Comparison of ENCODE assay signal across 25 cellular contexts in the genomic region with DNA sequence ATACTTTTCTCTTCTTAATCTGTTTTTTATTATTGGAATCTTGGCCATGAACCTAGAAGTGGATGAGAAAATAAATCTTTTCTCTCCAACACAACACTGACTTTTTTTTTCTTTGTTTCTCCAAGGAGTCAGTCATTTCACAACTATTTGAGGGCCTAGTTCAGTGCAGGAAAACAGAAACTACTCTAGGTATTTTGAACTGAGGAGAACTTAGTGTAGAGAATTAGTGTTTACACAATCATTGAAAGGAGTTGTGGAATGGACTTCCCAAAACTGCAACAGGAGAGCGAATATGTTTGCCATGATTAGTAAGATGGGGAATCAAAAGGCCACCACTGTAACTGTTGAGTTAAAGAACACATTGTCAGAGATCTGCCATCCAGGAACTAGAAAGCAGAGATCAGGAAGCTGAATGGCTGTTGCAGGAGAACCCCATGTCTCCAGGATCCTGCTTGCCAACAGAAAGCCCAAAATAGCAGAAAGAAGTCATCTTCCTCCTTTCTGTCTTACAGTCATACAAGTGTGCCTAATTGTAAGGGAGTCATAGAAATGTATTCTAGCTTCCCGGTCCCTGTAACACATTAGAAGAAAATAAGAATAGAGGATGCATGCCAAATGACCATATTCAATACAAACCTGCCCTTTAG. TPM values are rescaled to one million over a fixed set of nuclear protein-coding genes. Genes with fewer than 3 reads are reported as not detected.
A peak's percentile ranks its signal among the peaks of the same experiment; 100 is the strongest.
DNase-seq lines count a peak whose midpoint lies in the region; ATAC-seq and TF ChIP-seq lines count a peak whose summit lies in the region.
"Had no signal": no experiment of that assay in that cellular context is flagged by ENCODE, and none has a peak within 500 bp of the region (broad histone marks: within the 10 kb centered on the region; RNA-seq: fewer than 3 reads in every experiment).

No MANE protein-coding gene starts in this region.

- H3K27me3 Mint-ChIP-seq in nephron (ENCODE audit: low read depth): peaks cover 3% of the 10 kb centered on the region

- ATAC-seq in GM18868 (IDR thresholded peaks at IDR 0.05; ENCODE audit: unreplicated experiment): no peak
- no peak for ATAC-seq in HG03439 (IDR thresholded peaks at IDR 0.05; ENCODE audit: unreplicated experiment)

- H3K36me3 ChIP-seq in GM23248 (ENCODE audit: low read depth) (no peaks in the 10 kb centered on the region), adipocyte (ENCODE audit: control insufficient read depth, insufficient read depth, low read length, severe bottlenecking) (no peaks in the 10 kb centered on the region)

- no peaks in the 10 kb centered on the region for H3F3A ChIP-seq in GM23248 (ENCODE audit: insufficient read depth)

- H3K4me1 ChIP-seq in GM23248 (ENCODE audit: insufficient read depth) (no peaks in the 10 kb centered on the region), adipocyte (ENCODE audit: control insufficient read depth, insufficient read depth, low read length) (peaks cover 6% of the 10 kb centered on the region)

- H3K9me3 ChIP-seq in GM23248 (ENCODE audit: low read depth) (no peaks in the 10 kb centered on the region), adipocyte (ENCODE audit: control insufficient read depth, low read length) (no peaks in the 10 kb centered on the region)

- H3K9me3 Mint-ChIP-seq in nephron: no peaks in the 10 kb centered on the region
- H3K9me3 Mint-ChIP-seq: CD14-positive monocyte had no signal

- H3K4me2 ChIP-seq in GM23248 (ENCODE audit: unreplicated experiment): no peak overlapping the region

- no peaks in the 10 kb centered on the region for H3K36me3 Mint-ChIP-seq in nephron (ENCODE audit: low read depth)
- H3K36me3 Mint-ChIP-seq: CD14-positive monocyte had no signal

- peaks cover 21% of the 10 kb centered on the region for H3K4me1 Mint-ChIP-seq in nephron

- H2AFZ ChIP-seq in GM23248: 0 out of 2 replicates have a peak overlapping the region, but pooled peaks have one; percentile 20

- H3K27me3 ChIP-seq in GM23248 (replicated peaks; ENCODE audit: insufficient read depth) (no peaks in the 10 kb centered on the region; the same call in 1 of the 2 replicates), adipocyte (replicated peaks; ENCODE audit: control insufficient read depth, insufficient read depth, low read length) (no peaks in the 10 kb centered on the region)

- DNase-seq in SIG-M5 treated with dmso at 0.1 percent for 504 hours (lab: John Stamatoyannopoulos, UW; ENCODE audit: unreplicated experiment) (peak; percentile 44), SIG-M5 (lab: John Stamatoyannopoulos, UW) (no peak), GM23248 (no peak), adipocyte (ENCODE audit: low read depth) (peak; percentile 20), G401 (ENCODE audit: low spot score) (no peak)
- DNase-seq: AML-193; EL; Kasumi-1; MM.1S; NCI-H1105 treated with DMSO at 0.1 percent for 48 hours; NCI-H2029 treated with DMSO at 0.1 percent for 48 hours; NCI-H226; NCI-H510A treated with DMSO at 0.1 percent for 48 hours; NCI-H774; NK-92 treated with Interleukin-12 subunit alpha and Interleukin-12 subunit beta, amount 100 ng/mL, for 24 hours; OCI-M1; Right ventricle myocardium superior had no signal

- no peaks in the 10 kb centered on the region for H3K9me2 ChIP-seq in GM23248 (ENCODE audit: insufficient read depth)

- 33 to 47% methylated on average over 2 of the region's 2 CpGs for WGBS in GM23248 (ENCODE audit: low coverage in 1 of 2, low lambda C conversion rate in 2 of 2, missing lambda C conversion rate in 2 of 2), 2 experiments

- H3K9ac ChIP-seq in GM23248 (no peak overlapping the region), adipocyte (ENCODE audit: low read length) (no peak overlapping the region)

- no peaks in the 10 kb centered on the region for H3K79me2 ChIP-seq in GM23248 (ENCODE audit: insufficient read depth)

- in situ Hi-C loops in GM23248 (cut with MboI): no loop called here
- in situ Hi-C loops in G401 (cut with HindIII; ENCODE audit: low sequenced_read_pairs): no loop called here

- no peak overlapping the region for H3K4me3 Mint-ChIP-seq in nephron
- H3K4me3 Mint-ChIP-seq: CD14-positive monocyte had no signal

- H3K4me3 ChIP-seq in GM23248 (no peak overlapping the region), adipocyte (ENCODE audit: low read length) (no peak overlapping the region)
- H3K4me3 ChIP-seq: SK-N-MC had no signal

- no peaks in the 10 kb centered on the region for H4K20me1 ChIP-seq in GM23248 (ENCODE audit: insufficient read depth)

- TF ChIP-seq CTCF in nephron (IDR thresholded peaks at IDR 0.05; ENCODE audit: unreplicated experiment in 3 of 3): no peak

- H3K27ac ChIP-seq in GM23248: no peak overlapping the region
- H3K27ac ChIP-seq: SK-N-MC had no signal

- peak overlapping the region in 2 of 3 experiments; percentile 27 to 49 for H3K27ac Mint-ChIP-seq in nephron

RNA-seq across cellular contexts. Expression of a gene that starts 20.4 kb away (rescaled TPM):
- 3.5 and 10.9 TPM in 2 replicates for total RNA-seq in GM23248 (2014; rRNA removed; shearing (Covaris generic))
- polyA plus RNA-seq in GM23248 (2016; fragmentation: Nextera tagmentation; extraction: Ambion mirVana): 1.6 and 2.4 TPM in 2 replicates
- total RNA-seq in G401 (2014; rRNA removed; shearing (Covaris generic)): 1.2 and 1.8 TPM in 2 replicates
- polyA plus RNA-seq: CD14-positive monocyte had no signal

RNA-seq across cellular contexts. Expression of a gene that starts 25.1 kb away (rescaled TPM):
- 39.5 and 47.9 TPM in 2 replicates for total RNA-seq in GM23248 (2014; rRNA removed; shearing (Covaris generic))
- polyA plus RNA-seq in GM23248 (2016; fragmentation: Nextera tagmentation; extraction: Ambion mirVana): 28.9 and 35.1 TPM in 2 replicates
- 87.4 and 96.0 TPM in 2 replicates for total RNA-seq in G401 (2014; rRNA removed; shearing (Covaris generic))

RNA-seq across cellular contexts. Expression of a gene that starts 59.4 kb away (rescaled TPM):
- total RNA-seq in GM23248 (2014; rRNA removed; shearing (Covaris generic)): 0.13 TPM in 1 of 2 replicates, not detected in the other
- 0.11 and 0.36 TPM in 2 replicates for polyA plus RNA-seq in GM23248 (2016; fragmentation: Nextera tagmentation; extraction: Ambion mirVana)
- total RNA-seq in G401 (2014; rRNA removed; shearing (Covaris generic)): not detected in 2 replicates
- total RNA-seq: A172, H4 had no signal
- polyA plus RNA-seq: AG04450 had no signal

Comparison
In these comparisons a context has a peak if more than half of its experiments do, and no peak if none do; other contexts are left out.
1. DNase-seq: peak in SIG-M5 treated with dmso at 0.1 percent for 504 hours (single experiment) and adipocyte (single experiment); none in SIG-M5 (single experiment), GM23248 (single experiment) and G401 (single experiment).